Comparison of ENCODE assay signal across 17 cellular contexts in the genomic region with DNA sequence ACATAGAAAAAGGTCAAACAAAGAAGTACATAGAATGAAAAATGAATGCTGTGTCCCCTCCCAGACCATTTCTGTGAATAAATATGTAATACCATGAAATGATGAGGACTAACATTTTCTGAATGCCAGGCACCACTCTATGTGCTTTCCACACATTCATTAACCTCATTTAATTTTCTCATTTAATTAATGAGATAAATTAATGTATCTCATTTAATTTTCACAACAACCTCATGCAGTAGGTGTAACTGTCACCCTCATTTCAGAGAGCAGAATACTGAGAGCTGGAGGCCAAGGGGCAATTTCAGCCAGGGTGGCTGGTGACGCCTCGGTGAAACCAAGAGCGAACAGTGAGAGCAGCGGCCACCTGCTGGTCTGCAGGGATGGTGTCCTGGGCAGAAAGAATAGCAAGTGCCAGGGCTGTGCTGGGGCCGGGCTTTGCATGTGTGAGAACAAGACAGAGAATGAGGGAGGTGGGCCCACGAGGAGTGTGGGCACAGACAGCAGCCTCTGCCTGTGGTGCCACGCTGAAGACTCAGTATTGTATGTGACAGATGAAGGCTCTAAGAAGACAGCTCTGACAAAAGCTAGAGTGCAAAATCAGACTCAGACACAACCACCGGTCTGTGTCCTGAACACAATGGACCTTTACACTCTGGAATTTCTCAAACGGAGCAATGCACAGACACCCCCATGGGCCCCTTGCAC. TPM values are rescaled to one million over a fixed set of nuclear protein-coding genes. Genes with fewer than 3 reads are reported as not detected.
A peak's percentile ranks its signal among the peaks of the same experiment; 100 is the strongest.
DNase-seq lines count a peak whose midpoint lies in the region; ATAC-seq, FAIRE-seq and TF ChIP-seq lines count a peak whose summit lies in the region.
"Had no signal": no experiment of that assay in that cellular context is flagged by ENCODE, and none has a peak within 500 bp of the region (broad histone marks: within the 10 kb centered on the region; RNA-seq: fewer than 3 reads in every experiment).

No MANE protein-coding gene starts in this region.

- H3K9ac ChIP-seq in liver (ENCODE audit: low read depth in 1 of 2, low read length in 2 of 2): no peak overlapping the region

- H3K27me3 ChIP-seq in bronchial epithelial cell (ENCODE audit: control insufficient read depth, insufficient read depth, low read length) (no peaks in the 10 kb centered on the region), liver (ENCODE audit: control insufficient read depth in 4 of 4, insufficient read depth in 4 of 4, low read length in 3 of 4) (no peaks in the 10 kb centered on the region)
- H3K27me3 ChIP-seq: cardiac muscle cell had no signal

- TF ChIP-seq CTCF in bronchial epithelial cell (IDR thresholded peaks at IDR 0.05; ENCODE audit: insufficient read depth, low read length, severe bottlenecking) (peak; percentile 7), liver (IDR thresholded peaks at IDR 0.05; ENCODE audit: low read depth, low read length, missing input control) (peak; percentile 53), lower leg skin (IDR thresholded peaks at IDR 0.05) (no peak)

- H3K4me3 ChIP-seq in bronchial epithelial cell (ENCODE audit: low read depth, low read length) (no peak overlapping the region), liver (ENCODE audit: low read depth in 1 of 3, low read length in 3 of 3) (no peak overlapping the region), lower leg skin (ENCODE audit: low read depth, poor library complexity, severe bottlenecking) (no peak overlapping the region)
- H3K4me3 ChIP-seq: cardiac muscle cell had no signal

- FAIRE-seq in bronchial epithelial cell (lab: Jason Lieb, UNC): no peak
- FAIRE-seq: endothelial cell of umbilical vein had no signal

- H3K4me1 ChIP-seq in liver (ENCODE audit: control insufficient read depth in 4 of 4, insufficient read depth in 4 of 4, low read length in 3 of 4): peaks cover 13 to 31% (median 19%) of the 10 kb centered on the region in 4 donors

- no peaks in the 10 kb centered on the region for H3K9me3 ChIP-seq in liver (ENCODE audit: control insufficient read depth in 4 of 4, low read length in 3 of 4)

- ATAC-seq in left cardiac atrium (peak; percentile 33 to 40), HG02885 (IDR thresholded peaks at IDR 0.05; ENCODE audit: poor library complexity, unreplicated experiment) (no peak), GM21515 (IDR thresholded peaks at IDR 0.05; ENCODE audit: unreplicated experiment) (no peak)
- ATAC-seq: Panc1 had no signal

- no peaks in the 10 kb centered on the region for H3K36me3 ChIP-seq in bronchial epithelial cell (ENCODE audit: control insufficient read depth, insufficient read depth, low read length)
- H3K36me3 ChIP-seq in liver (ENCODE audit: control insufficient read depth in 4 of 4, insufficient read depth in 3 of 4, low read depth in 1 of 4, low read length in 3 of 4): no peaks in the 10 kb centered on the region
- H3K36me3 ChIP-seq: cardiac muscle cell had no signal

- 44% methylated on average over 9 of the region's 9 CpGs for WGBS in liver
- WGBS in lower leg skin, 2 donors: 89% methylated on average over 9 of the region's 9 CpGs

- TF ChIP-seq RAD21 in liver (IDR thresholded peaks at IDR 0.05): peak; percentile 62 to 75

- H3K27ac ChIP-seq in liver (ENCODE audit: low read depth in 1 of 2, low read length in 2 of 2): peak overlapping the region; percentile 57 to 96
- H3K27ac ChIP-seq: cardiac muscle cell had no signal

- intact Hi-C loops in left cardiac atrium (cut with DNase I): no loop called here
- intact Hi-C loops in cardiac septum (cut with DNase I): no loop called here
- intact Hi-C loops in lower leg skin (cut with DNase I; ENCODE audit: low total_unique reads): no loop called here

- no peak for TF ChIP-seq POLR2A in lower leg skin (IDR thresholded peaks at IDR 0.05)

- DNase-seq in left cardiac atrium (no peak), cardiac septum (ENCODE audit: low spot score) (no peak), bronchial epithelial cell (ENCODE audit: low read depth) (no peak), mucosa of gallbladder (ENCODE audit: low spot score) (no peak), lower leg skin (ENCODE audit: low spot score in 2 of 2) (no peak)
- DNase-seq: activated naive CD4-positive, alpha-beta T cell treated with anti-CD3 and anti-CD28 coated beads, Interleukin-2, amount 10 ng/mL, durations not matched to agents 7 days and 5 days; GDM1; kidney glomerular epithelial cell; NCI-H1694 treated with DMSO at 0.1 percent for 48 hours; NCI-H524; stimulated activated CD4-positive, alpha-beta T cell treated with anti-CD3 and anti-CD28 coated beads, Interleukin-1b, Interleukin-23, amount 100 ng/mL, for 48 hours had no signal

TF ChIP-seq in liver, 16 proteins besides CTCF, POLR2A, EP300 and RAD21:
- TF ChIP-seq, protein P1, sequence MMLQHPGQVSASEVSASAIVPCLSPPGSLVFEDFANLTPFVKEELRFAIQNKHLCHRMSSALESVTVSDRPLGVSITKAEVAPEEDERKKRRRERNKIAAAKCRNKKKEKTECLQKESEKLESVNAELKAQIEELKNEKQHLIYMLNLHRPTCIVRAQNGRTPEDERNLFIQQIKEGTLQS (IDR thresholded peaks at IDR 0.05): no peak
- no peak for TF ChIP-seq FOXA1 (IDR thresholded peaks at IDR 0.05)
- peak in 1 of 2 donors; percentile 24 for TF ChIP-seq RXRA (IDR thresholded peaks at IDR 0.05)
- no peak for TF ChIP-seq HNF4G (IDR thresholded peaks at IDR 0.05)
- TF ChIP-seq ZBTB33 (IDR thresholded peaks at IDR 0.05): no peak
- TF ChIP-seq JUND (IDR thresholded peaks at IDR 0.05): no peak
- no peak for TF ChIP-seq SP1 (IDR thresholded peaks at IDR 0.05)
- peak; percentile 31 to 53 for TF ChIP-seq HNF4A (conservative IDR thresholded peaks at IDR 0.05)
- no peak for TF ChIP-seq GABPA (IDR thresholded peaks at IDR 0.05 in 1 of 2, conservative IDR thresholded peaks at IDR 0.05 in 1 of 2)
- no peak for TF ChIP-seq NR2F2 (IDR thresholded peaks at IDR 0.05)
- TF ChIP-seq, protein P2, sequence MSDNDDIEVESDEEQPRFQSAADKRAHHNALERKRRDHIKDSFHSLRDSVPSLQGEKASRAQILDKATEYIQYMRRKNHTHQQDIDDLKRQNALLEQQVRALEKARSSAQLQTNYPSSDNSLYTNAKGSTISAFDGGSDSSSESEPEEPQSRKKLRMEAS (IDR thresholded peaks at IDR 0.05): peak; percentile 37
- TF ChIP-seq REST (IDR thresholded peaks at IDR 0.05): peak; percentile 27
- no peak for TF ChIP-seq TAF1 (conservative IDR thresholded peaks at IDR 0.05)
- TF ChIP-seq EGR1 (IDR thresholded peaks at IDR 0.05; ENCODE audit: low read depth in 2 of 2): no peak
- TF ChIP-seq FOXA2 (IDR thresholded peaks at IDR 0.05): no peak
- no peak for TF ChIP-seq YY1 (IDR thresholded peaks at IDR 0.05)

RNA-seq across cellular contexts. Expression of gene SERPIND1, which starts 1.8 kb away (rescaled TPM):
- 1 to 10 TPM; 1.4 to 1.7 TPM for total RNA-seq in left cardiac atrium
- total RNA-seq in cardiac septum: 0.13 TPM
- not detected in 2 replicates for total RNA-seq in bronchial epithelial cell
- 100 to 1,000 TPM; 117 to 176 TPM for total RNA-seq in liver
- polyA plus RNA-seq in liver: 100 to 1,000 TPM; 166 to 173 TPM
- total RNA-seq in mucosa of gallbladder: 0.58 TPM
- total RNA-seq in lower leg skin: not detected

Comparison
In these comparisons a context has a peak if more than half of its experiments do, and no peak if none do; other contexts are left out.
1. ATAC-seq: peak in left cardiac atrium (2 of 2); none in HG02885 (single experiment) and GM21515 (single experiment).
2. CTCF ChIP-seq: peak in bronchial epithelial cell (single experiment) and liver (single experiment); none in lower leg skin (0 of 3).
3. RNA of gene SERPIND1, which starts 1.8 kb away (total RNA-seq): 117 to 176 TPM in liver; 1.4 to 1.7 TPM in left cardiac atrium, 0.58 TPM in mucosa of gallbladder (single experiment), 0.13 TPM in cardiac septum (single experiment), not detected in bronchial epithelial cell and not detected in lower leg skin; every median in the first group is over 10 times any median in the second.